Comparison of ENCODE assay signal across 1 cellular context in the genomic region with DNA sequence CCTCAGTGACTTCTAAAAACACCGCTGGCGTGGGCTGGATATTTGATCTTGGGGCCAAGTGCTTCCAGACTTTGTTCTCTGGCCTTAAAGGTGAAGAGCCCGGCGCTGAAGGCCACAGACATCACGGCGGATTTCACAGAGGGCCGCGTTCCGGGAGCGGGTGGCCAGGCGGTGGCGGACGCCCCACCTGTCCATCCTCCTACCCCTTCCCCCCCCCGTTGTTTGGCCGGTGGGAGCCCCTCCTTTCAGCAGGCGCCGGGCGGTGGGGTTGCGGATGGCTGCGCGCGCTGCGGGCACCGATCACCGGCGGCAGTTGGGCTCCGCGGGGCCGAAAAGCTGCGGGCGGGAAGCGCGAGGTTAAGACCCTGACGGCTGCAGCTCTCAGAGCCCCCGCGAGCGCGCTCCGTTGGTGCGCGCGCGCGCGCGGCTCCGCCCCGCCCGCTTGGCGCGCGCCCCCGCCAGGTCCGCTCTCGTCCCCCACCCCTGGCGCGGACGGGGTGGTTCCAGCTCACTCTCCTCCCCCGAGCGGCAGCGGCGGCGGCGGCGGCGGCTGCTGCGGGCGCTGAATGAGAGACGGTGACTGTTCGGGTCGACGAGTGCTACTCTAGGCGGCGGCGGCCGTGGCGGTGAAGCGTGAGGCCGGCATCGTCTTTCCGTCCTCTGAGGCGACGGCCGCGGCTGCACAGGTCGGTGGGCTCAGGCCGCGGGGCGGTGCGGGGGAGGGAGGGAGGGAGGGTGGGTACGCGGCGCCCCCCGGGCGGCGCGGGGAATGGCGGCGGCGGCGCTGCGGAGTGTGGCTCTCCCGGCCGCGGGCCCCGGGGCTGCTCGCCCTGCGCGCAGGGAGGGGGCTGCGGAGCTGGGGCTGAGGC.
A peak's percentile ranks its signal among the peaks of the same experiment; 100 is the strongest.
TF ChIP-seq lines count a peak whose summit lies in the region.

A gene with protein sequence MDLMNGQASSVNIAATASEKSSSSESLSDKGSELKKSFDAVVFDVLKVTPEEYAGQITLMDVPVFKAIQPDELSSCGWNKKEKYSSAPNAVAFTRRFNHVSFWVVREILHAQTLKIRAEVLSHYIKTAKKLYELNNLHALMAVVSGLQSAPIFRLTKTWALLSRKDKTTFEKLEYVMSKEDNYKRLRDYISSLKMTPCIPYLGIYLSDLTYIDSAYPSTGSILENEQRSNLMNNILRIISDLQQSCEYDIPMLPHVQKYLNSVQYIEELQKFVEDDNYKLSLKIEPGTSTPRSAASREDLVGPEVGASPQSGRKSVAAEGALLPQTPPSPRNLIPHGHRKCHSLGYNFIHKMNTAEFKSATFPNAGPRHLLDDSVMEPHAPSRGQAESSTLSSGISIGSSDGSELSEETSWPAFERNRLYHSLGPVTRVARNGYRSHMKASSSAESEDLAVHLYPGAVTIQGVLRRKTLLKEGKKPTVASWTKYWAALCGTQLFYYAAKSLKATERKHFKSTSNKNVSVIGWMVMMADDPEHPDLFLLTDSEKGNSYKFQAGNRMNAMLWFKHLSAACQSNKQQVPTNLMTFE (plus strand): TSS at position 511 of the 869 bp plus-strand sequence. CDS start 51,521 bp downstream, outside the sequence.

TF ChIP-seq in HepG2, 621 proteins besides CTCF, POLR2A, EP300 and RAD21 (continued from another document and continues in another):
- TF ChIP-seq HNF4G (IDR thresholded peaks at IDR 0.05; ENCODE audit: borderline replicate concordance, low read depth, low read length), result peak; percentile 42; the same call in 1 of the 2 replicates
- 0 out of 2 replicates have a peak, but pooled peaks have one; percentile 36 for TF ChIP-seq HNF4G (CRISPR knock-in tag; IDR thresholded peaks at IDR 0.05; ENCODE audit: borderline replicate concordance, low read depth)
- TF ChIP-seq RXRB (CRISPR knock-in tag; IDR thresholded peaks at IDR 0.05; ENCODE audit: borderline replicate concordance), result 0 out of 2 replicates have a peak, but pooled peaks have one; percentile 1
- TF ChIP-seq, protein P1, sequence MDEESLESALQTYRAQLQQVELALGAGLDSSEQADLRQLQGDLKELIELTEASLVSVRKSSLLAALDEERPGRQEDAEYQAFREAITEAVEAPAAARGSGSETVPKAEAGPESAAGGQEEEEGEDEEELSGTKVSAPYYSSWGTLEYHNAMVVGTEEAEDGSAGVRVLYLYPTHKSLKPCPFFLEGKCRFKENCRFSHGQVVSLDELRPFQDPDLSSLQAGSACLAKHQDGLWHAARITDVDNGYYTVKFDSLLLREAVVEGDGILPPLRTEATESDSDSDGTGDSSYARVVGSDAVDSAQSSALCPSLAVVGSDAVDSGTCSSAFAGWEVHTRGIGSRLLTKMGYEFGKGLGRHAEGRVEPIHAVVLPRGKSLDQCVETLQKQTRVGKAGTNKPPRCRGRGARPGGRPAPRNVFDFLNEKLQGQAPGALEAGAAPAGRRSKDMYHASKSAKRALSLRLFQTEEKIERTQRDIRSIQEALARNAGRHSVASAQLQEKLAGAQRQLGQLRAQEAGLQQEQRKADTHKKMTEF (CRISPR knock-in tag; IDR thresholded peaks at IDR 0.05), result peak; percentile 66; the same call in 1 of the 2 replicates
- peak; percentile 43; the same call in 1 of the 2 replicates for TF ChIP-seq PITX1 (CRISPR knock-in tag; IDR thresholded peaks at IDR 0.05)
- TF ChIP-seq, protein P2, sequence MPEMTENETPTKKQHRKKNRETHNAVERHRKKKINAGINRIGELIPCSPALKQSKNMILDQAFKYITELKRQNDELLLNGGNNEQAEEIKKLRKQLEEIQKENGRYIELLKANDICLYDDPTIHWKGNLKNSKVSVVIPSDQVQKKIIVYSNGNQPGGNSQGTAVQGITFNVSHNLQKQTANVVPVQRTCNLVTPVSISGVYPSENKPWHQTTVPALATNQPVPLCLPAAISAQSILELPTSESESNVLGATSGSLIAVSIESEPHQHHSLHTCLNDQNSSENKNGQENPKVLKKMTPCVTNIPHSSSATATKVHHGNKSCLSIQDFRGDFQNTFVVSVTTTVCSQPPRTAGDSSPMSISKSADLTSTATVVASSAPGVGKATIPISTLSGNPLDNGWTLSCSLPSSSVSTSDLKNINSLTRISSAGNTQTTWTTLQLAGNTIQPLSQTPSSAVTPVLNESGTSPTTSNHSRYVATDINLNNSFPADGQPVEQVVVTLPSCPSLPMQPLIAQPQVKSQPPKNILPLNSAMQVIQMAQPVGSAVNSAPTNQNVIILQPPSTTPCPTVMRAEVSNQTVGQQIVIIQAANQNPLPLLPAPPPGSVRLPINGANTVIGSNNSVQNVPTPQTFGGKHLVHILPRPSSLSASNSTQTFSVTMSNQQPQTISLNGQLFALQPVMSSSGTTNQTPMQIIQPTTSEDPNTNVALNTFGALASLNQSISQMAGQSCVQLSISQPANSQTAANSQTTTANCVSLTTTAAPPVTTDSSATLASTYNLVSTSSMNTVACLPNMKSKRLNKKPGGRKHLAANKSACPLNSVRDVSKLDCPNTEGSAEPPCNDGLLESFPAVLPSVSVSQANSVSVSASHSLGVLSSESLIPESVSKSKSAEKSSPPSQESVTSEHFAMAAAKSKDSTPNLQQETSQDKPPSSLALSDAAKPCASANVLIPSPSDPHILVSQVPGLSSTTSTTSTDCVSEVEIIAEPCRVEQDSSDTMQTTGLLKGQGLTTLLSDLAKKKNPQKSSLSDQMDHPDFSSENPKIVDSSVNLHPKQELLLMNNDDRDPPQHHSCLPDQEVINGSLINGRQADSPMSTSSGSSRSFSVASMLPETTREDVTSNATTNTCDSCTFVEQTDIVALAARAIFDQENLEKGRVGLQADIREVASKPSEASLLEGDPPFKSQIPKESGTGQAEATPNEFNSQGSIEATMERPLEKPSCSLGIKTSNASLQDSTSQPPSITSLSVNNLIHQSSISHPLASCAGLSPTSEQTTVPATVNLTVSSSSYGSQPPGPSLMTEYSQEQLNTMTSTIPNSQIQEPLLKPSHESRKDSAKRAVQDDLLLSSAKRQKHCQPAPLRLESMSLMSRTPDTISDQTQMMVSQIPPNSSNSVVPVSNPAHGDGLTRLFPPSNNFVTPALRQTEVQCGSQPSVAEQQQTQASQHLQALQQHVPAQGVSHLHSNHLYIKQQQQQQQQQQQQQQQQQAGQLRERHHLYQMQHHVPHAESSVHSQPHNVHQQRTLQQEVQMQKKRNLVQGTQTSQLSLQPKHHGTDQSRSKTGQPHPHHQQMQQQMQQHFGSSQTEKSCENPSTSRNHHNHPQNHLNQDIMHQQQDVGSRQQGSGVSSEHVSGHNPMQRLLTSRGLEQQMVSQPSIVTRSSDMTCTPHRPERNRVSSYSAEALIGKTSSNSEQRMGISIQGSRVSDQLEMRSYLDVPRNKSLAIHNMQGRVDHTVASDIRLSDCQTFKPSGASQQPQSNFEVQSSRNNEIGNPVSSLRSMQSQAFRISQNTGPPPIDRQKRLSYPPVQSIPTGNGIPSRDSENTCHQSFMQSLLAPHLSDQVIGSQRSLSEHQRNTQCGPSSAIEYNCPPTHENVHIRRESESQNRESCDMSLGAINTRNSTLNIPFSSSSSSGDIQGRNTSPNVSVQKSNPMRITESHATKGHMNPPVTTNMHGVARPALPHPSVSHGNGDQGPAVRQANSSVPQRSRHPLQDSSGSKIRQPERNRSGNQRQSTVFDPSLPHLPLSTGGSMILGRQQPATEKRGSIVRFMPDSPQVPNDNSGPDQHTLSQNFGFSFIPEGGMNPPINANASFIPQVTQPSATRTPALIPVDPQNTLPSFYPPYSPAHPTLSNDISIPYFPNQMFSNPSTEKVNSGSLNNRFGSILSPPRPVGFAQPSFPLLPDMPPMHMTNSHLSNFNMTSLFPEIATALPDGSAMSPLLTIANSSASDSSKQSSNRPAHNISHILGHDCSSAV (CRISPR knock-in tag; IDR thresholded peaks at IDR 0.05; ENCODE audit: borderline replicate concordance), result no peak
- no peak; the same call in 1 of the 2 replicates for TF ChIP-seq ZNF354B (CRISPR knock-in tag; IDR thresholded peaks at IDR 0.05)
- TF ChIP-seq TGIF2 (CRISPR knock-in tag; IDR thresholded peaks at IDR 0.05), result 0 out of 2 replicates have a peak, but pooled peaks have one; percentile 16
- TF ChIP-seq, protein P3, sequence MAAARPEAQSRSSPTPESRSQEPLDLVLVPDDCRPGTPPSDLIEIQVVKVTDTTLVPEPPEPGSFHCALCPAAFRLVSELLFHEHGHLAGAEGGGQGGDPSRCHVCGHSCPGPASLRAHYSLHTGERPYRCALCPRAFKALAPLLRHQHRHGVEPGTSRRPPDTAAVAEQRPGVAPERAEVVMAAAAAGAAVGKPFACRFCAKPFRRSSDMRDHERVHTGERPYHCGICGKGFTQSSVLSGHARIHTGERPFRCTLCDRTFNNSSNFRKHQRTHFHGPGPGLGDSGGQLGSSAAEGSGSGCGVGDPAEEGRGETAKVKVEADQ (CRISPR knock-in tag; IDR thresholded peaks at IDR 0.05; ENCODE audit: borderline replicate concordance), result peak; percentile 19; the same call in 1 of the 2 replicates
- TF ChIP-seq DMAP1 (CRISPR knock-in tag; IDR thresholded peaks at IDR 0.05), result peak; percentile 55
- 0 out of 2 replicates have a peak, but pooled peaks have one; percentile 23 for TF ChIP-seq ZNF558 (CRISPR knock-in tag; IDR thresholded peaks at IDR 0.05; ENCODE audit: borderline replicate concordance)
- TF ChIP-seq ZNF737 (CRISPR knock-in tag; IDR thresholded peaks at IDR 0.05; ENCODE audit: borderline replicate concordance), result no peak
- TF ChIP-seq ZNF430 (CRISPR knock-in tag; IDR thresholded peaks at IDR 0.05), result peak; percentile 29
- TF ChIP-seq, protein P4, sequence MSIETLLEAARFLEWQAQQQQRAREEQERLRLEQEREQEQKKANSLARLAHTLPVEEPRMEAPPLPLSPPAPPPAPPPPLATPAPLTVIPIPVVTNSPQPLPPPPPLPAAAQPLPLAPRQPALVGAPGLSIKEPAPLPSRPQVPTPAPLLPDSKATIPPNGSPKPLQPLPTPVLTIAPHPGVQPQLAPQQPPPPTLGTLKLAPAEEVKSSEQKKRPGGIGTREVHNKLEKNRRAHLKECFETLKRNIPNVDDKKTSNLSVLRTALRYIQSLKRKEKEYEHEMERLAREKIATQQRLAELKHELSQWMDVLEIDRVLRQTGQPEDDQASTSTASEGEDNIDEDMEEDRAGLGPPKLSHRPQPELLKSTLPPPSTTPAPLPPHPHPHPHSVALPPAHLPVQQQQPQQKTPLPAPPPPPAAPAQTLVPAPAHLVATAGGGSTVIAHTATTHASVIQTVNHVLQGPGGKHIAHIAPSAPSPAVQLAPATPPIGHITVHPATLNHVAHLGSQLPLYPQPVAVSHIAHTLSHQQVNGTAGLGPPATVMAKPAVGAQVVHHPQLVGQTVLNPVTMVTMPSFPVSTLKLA (IDR thresholded peaks at IDR 0.05), result no peak
- peak; percentile 61; the same call in 1 of the 2 replicates for TF ChIP-seq MAZ (IDR thresholded peaks at IDR 0.05; ENCODE audit: borderline replicate concordance, low read depth, low read length)
- TF ChIP-seq MAZ (CRISPR knock-in tag; IDR thresholded peaks at IDR 0.05; ENCODE audit: low read depth), result peak; percentile 82; the same call in 1 of the 2 replicates
- TF ChIP-seq, protein P5, sequence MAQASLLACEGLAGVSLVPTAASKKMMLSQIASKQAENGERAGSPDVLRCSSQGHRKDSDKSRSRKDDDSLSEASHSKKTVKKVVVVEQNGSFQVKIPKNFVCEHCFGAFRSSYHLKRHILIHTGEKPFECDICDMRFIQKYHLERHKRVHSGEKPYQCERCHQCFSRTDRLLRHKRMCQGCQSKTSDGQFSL (CRISPR knock-in tag; IDR thresholded peaks at IDR 0.05), result 0 out of 2 replicates have a peak, but pooled peaks have one; percentile 15
- TF ChIP-seq, protein P6, sequence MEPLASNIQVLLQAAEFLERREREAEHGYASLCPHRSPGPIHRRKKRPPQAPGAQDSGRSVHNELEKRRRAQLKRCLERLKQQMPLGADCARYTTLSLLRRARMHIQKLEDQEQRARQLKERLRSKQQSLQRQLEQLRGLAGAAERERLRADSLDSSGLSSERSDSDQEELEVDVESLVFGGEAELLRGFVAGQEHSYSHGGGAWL (CRISPR knock-in tag; IDR thresholded peaks at IDR 0.05), result 0 out of 2 replicates have a peak, but pooled peaks have one; percentile 2
- TF ChIP-seq, protein P7, sequence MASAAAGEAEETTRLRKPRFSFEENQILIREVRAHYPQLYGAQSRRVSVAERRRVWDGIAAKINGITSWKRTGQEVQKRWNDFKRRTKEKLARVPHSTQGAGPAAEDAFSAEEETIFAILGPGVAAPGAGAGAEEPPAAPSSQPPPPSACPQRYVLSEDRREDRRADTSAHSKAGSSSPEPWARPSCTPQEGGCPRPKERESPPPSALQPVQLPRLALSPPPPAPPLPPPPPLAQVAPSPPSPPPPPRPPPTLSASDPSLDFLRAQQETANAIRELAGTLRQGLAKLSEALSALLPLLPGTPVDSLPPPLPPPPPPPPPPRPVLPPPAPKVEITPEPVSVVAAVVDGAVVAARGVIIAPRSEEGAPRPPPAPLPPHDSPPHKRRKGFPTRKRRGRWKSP (CRISPR knock-in tag; IDR thresholded peaks at IDR 0.05), result peak; percentile 35; the same call in 1 of the 2 replicates
- TF ChIP-seq ZNF17 (CRISPR knock-in tag; IDR thresholded peaks at IDR 0.05), result no peak
- peak; percentile 35; the same call in 1 of the 2 replicates for TF ChIP-seq ZFX (CRISPR knock-in tag; IDR thresholded peaks at IDR 0.05; ENCODE audit: low read depth)
- TF ChIP-seq, protein P8, sequence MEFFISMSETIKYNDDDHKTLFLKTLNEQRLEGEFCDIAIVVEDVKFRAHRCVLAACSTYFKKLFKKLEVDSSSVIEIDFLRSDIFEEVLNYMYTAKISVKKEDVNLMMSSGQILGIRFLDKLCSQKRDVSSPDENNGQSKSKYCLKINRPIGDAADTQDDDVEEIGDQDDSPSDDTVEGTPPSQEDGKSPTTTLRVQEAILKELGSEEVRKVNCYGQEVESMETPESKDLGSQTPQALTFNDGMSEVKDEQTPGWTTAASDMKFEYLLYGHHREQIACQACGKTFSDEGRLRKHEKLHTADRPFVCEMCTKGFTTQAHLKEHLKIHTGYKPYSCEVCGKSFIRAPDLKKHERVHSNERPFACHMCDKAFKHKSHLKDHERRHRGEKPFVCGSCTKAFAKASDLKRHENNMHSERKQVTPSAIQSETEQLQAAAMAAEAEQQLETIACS (CRISPR knock-in tag; IDR thresholded peaks at IDR 0.05), result peak; percentile 94
- 0 out of 2 replicates have a peak, but pooled peaks have one; percentile 3 for TF ChIP-seq RARA (CRISPR knock-in tag; IDR thresholded peaks at IDR 0.05)
- TF ChIP-seq, protein P9, sequence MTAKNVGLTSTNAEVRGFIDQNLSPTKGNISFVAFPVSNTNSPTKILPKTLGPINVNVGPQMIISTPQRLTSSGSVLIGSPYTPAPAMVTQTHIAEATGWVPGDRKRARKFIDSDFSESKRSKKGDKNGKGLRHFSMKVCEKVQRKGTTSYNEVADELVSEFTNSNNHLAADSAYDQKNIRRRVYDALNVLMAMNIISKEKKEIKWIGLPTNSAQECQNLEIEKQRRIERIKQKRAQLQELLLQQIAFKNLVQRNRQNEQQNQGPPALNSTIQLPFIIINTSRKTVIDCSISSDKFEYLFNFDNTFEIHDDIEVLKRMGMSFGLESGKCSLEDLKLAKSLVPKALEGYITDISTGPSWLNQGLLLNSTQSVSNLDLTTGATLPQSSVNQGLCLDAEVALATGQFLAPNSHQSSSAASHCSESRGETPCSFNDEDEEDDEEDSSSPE (CRISPR knock-in tag; IDR thresholded peaks at IDR 0.05), result 0 out of 2 replicates have a peak, but pooled peaks have one; percentile 45
- TF ChIP-seq KDM2A (CRISPR knock-in tag; IDR thresholded peaks at IDR 0.05; ENCODE audit: borderline replicate concordance, low read depth), result peak; percentile 73
- 0 out of 2 replicates have a peak, but pooled peaks have one; percentile 33 for TF ChIP-seq SMAD1 (CRISPR knock-in tag; IDR thresholded peaks at IDR 0.05; ENCODE audit: borderline replicate concordance, low read depth)
- TF ChIP-seq ZMYM4 (CRISPR knock-in tag; IDR thresholded peaks at IDR 0.05), result peak; percentile 63; the same call in 1 of the 2 replicates
- TF ChIP-seq ZNF883 (CRISPR knock-in tag; IDR thresholded peaks at IDR 0.05; ENCODE audit: not compliant biosample characterization), result peak; percentile 54
